ENCODE assay signal across 1 cellular context in genomic region chr17:61453563-61453962, GRCh38.
TF ChIP-seq lines count a peak whose summit lies in the region.

No MANE protein-coding gene starts in this region.

TF ChIP-seq in endothelial cell of umbilical vein, 7 proteins besides CTCF, POLR2A, EP300 and RAD21:
- no peak for TF ChIP-seq MAX (IDR thresholded peaks at IDR 0.05; ENCODE audit: insufficient read depth, insufficient read length)
- TF ChIP-seq JUN (IDR thresholded peaks at IDR 0.05; ENCODE audit: borderline replicate concordance, insufficient read depth, insufficient read length, low read depth) = no peak
- TF ChIP-seq EZH2 (IDR thresholded peaks at IDR 0.05; ENCODE audit: borderline replicate concordance, low read depth, low read length, severe bottlenecking) = no peak
- TF ChIP-seq MYC (IDR thresholded peaks at IDR 0.05; ENCODE audit: low read depth, low read length) = no peak
- TF ChIP-seq POLR2AphosphoS5 (IDR thresholded peaks at IDR 0.05; ENCODE audit: insufficient read depth, low read depth, low read length) = no peak
- no peak for TF ChIP-seq FOS (IDR thresholded peaks at IDR 0.05; ENCODE audit: borderline replicate concordance, insufficient read depth, low read length)
- no peak for TF ChIP-seq GATA2 (IDR thresholded peaks at IDR 0.05; ENCODE audit: insufficient read depth, insufficient read length, low read depth, low read length)
